ENCODE assay signal across 9 cellular contexts in the genomic region with DNA sequence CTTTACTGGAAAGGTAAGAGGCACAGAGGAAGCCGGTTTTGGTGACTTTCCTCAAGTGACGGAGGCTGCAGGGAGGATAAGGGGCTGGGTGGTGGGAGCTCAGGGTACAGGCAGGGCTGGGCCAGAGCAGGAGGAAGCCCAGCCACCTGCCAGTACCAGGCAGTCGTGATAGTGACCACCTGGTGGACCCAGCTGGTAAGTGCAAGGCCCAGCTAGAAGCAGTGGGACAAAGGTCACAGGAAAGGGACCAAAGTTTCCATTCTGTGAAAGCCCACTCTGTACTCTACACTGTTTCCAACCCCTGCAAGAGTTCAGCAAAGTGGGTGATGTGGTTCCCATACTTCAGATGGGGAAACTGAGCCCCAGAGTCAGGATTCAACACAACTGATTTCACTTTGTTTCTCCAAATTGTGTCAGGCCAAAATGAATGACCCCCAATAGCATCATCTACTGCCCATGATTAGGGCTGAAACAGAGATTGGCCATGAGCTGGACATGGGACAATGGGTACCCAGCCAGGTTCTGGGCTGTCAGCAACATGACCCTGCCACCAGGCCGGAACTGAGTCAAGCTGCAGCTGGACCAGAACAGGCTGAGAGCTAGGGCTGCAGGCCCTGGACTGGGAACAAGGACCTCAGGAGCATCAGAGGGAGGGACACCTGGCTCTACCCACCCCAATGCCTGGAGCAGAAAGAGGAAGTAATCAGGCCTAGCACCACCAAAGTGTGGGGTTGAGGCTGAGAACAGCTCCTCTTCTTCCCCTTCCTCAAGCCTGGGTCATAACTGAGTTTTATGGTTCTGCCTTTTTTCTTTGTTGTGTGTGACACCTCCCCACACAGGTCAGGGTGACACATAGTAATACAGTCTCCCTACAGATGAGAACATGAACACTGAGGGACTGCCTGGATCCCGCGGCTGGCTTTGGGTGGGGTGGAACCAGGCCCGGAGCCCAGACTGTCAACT. TPM values are rescaled to one million over a fixed set of nuclear protein-coding genes. Genes with fewer than 3 reads are reported as not detected.
DNase-seq lines count a peak whose midpoint lies in the region; ATAC-seq and TF ChIP-seq lines count a peak whose summit lies in the region.
"Had no signal": no experiment of that assay in that cellular context is flagged by ENCODE, and none has a peak within 500 bp of the region (broad histone marks: within the 10 kb centered on the region; RNA-seq: fewer than 3 reads in every experiment).

No MANE protein-coding gene starts in this region.

- ATAC-seq in left lung (peak; percentile 67), GM18520 (IDR thresholded peaks at IDR 0.05; ENCODE audit: unreplicated experiment) (no peak)

- no peak overlapping the region for H3K27ac ChIP-seq in left lung
- no peak overlapping the region for H3K27ac ChIP-seq in coronary artery
- H3K27ac ChIP-seq: neutrophil had no signal

- no peaks in the 10 kb centered on the region for H3K9me3 ChIP-seq in left lung
- H3K9me3 ChIP-seq: neutrophil had no signal

- TF ChIP-seq POLR2A in NB4 (IDR thresholded peaks at IDR 0.05; ENCODE audit: extremely low read depth, insufficient read length) = no peak

- intact Hi-C loops in left lung (cut with DNase I) = no loop called here

- no peaks in the 10 kb centered on the region for H3K4me1 ChIP-seq in left lung

- TF ChIP-seq CTCF in NB4 (IDR thresholded peaks at IDR 0.05; ENCODE audit: low read depth, low read length) (peak; percentile 23), astrocyte of the spinal cord (IDR thresholded peaks at IDR 0.05; ENCODE audit: low read depth, low read length) (peak; percentile 50), left lung (IDR thresholded peaks at IDR 0.05) (peak in 1 of 2 donors; percentile 31), coronary artery (IDR thresholded peaks at IDR 0.05) (no peak)

- no peak overlapping the region for H3K4me3 ChIP-seq in NB4 (ENCODE audit: low read depth, low read length)
- no peak overlapping the region for H3K4me3 ChIP-seq in astrocyte of the spinal cord (ENCODE audit: low read depth, low read length)
- H3K4me3 ChIP-seq in left lung = no peak overlapping the region
- no peak overlapping the region for H3K4me3 ChIP-seq in coronary artery

- in situ Hi-C loops in astrocyte of the spinal cord (cut with HindIII; ENCODE audit: low sequenced_read_pairs) = no loop called here

- DNase-seq in NCI-H2227 (lab: John Stamatoyannopoulos, UW; ENCODE audit: unreplicated experiment) = peak; percentile 19
- DNase-seq in NCI-H2227 treated with DMSO at 0.1 percent for 48 hours (lab: John Stamatoyannopoulos, UW) = no peak
- DNase-seq in NB4 (ENCODE audit: low read depth) = peak; percentile 60
- no peak for DNase-seq in astrocyte of the spinal cord (ENCODE audit: low read depth, low spot score)
- no peak for DNase-seq in left lung
- DNase-seq in coronary artery (ENCODE audit: low spot score) = no peak
- no peak for DNase-seq in hippocampal formation (lab: John Stamatoyannopoulos, UW)

- no peaks in the 10 kb centered on the region for H3K27me3 ChIP-seq in left lung
- H3K27me3 ChIP-seq: neutrophil had no signal

- H3K36me3 ChIP-seq in left lung = no peaks in the 10 kb centered on the region
- H3K36me3 ChIP-seq: neutrophil had no signal

RNA-seq across cellular contexts. Expression of a gene that starts 50.2 kb away (rescaled TPM):
- total RNA-seq in left lung = 1 to 10 TPM; 1.9 to 2.2 TPM

Comparison
In these comparisons a context has a peak if more than half of its experiments do, and no peak if none do; other contexts are left out.
1. DNase-seq: peak in NCI-H2227 (single experiment) and NB4 (single experiment); none in NCI-H2227 treated with DMSO at 0.1 percent for 48 hours (single experiment), astrocyte of the spinal cord (single experiment), left lung (0 of 2), coronary artery (single experiment) and hippocampal formation (0 of 2).